Comparison of ENCODE assay signal across 1 cellular context in the genomic region with DNA sequence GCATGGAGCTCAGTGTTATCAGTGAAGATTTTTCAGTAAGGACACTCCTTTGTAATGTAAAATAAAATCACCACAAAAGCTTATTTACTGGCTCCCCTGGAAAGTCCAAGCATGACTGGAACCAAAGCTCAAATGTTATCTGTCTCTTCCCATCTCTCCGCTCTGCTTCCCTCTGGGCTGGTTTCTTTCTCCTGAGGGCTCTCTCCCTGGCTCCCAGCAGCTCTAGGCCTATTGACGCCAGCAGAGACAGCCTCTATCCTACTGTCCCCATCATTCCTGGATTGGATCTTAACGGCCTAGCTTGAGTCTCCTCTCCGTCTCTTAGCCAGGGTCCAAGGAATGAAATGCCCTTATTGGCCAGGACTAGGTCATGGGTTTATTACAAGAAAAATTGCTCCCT.
TF ChIP-seq lines count a peak whose summit lies in the region.

No MANE protein-coding gene starts in this region.

TF ChIP-seq in WTC11, 78 proteins besides CTCF, POLR2A, EP300 and RAD21 (continued from another document):
- TF ChIP-seq E2F1 (CRISPR knock-in tag; IDR thresholded peaks at IDR 0.05) (no peak), PREB (CRISPR knock-in tag; IDR thresholded peaks at IDR 0.05; ENCODE audit: borderline replicate concordance) (no peak), GTF2I (CRISPR knock-in tag; conservative IDR thresholded peaks at IDR 0.05) (no peak), E2F4 (CRISPR knock-in tag; IDR thresholded peaks at IDR 0.05; ENCODE audit: borderline replicate concordance, low read depth) (no peak), NFATC4 (CRISPR knock-in tag; IDR thresholded peaks at IDR 0.05) (no peak), NR3C1 (CRISPR knock-in tag; conservative IDR thresholded peaks at IDR 0.05; ENCODE audit: low read depth) (no peak), ZNF281 (CRISPR knock-in tag; IDR thresholded peaks at IDR 0.05) (no peak), ARID4B (CRISPR knock-in tag; IDR thresholded peaks at IDR 0.05; ENCODE audit: borderline replicate concordance) (no peak), USF2 (CRISPR knock-in tag; IDR thresholded peaks at IDR 0.05) (no peak)
- TF ChIP-seq, protein P1, sequence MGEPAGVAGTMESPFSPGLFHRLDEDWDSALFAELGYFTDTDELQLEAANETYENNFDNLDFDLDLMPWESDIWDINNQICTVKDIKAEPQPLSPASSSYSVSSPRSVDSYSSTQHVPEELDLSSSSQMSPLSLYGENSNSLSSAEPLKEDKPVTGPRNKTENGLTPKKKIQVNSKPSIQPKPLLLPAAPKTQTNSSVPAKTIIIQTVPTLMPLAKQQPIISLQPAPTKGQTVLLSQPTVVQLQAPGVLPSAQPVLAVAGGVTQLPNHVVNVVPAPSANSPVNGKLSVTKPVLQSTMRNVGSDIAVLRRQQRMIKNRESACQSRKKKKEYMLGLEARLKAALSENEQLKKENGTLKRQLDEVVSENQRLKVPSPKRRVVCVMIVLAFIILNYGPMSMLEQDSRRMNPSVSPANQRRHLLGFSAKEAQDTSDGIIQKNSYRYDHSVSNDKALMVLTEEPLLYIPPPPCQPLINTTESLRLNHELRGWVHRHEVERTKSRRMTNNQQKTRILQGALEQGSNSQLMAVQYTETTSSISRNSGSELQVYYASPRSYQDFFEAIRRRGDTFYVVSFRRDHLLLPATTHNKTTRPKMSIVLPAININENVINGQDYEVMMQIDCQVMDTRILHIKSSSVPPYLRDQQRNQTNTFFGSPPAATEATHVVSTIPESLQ (CRISPR knock-in tag; IDR thresholded peaks at IDR 0.05): no peak
- TF ChIP-seq, protein P2, sequence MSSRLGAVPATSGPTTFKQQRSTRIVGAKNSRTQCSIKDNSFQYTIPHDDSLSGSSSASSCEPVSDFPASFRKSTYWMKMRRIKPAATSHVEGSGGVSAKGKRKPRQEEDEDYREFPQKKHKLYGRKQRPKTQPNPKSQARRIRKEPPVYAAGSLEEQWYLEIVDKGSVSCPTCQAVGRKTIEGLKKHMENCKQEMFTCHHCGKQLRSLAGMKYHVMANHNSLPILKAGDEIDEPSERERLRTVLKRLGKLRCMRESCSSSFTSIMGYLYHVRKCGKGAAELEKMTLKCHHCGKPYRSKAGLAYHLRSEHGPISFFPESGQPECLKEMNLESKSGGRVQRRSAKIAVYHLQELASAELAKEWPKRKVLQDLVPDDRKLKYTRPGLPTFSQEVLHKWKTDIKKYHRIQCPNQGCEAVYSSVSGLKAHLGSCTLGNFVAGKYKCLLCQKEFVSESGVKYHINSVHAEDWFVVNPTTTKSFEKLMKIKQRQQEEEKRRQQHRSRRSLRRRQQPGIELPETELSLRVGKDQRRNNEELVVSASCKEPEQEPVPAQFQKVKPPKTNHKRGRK (CRISPR knock-in tag; IDR thresholded peaks at IDR 0.05; ENCODE audit: borderline replicate concordance): no peak
- TF ChIP-seq, protein P3, sequence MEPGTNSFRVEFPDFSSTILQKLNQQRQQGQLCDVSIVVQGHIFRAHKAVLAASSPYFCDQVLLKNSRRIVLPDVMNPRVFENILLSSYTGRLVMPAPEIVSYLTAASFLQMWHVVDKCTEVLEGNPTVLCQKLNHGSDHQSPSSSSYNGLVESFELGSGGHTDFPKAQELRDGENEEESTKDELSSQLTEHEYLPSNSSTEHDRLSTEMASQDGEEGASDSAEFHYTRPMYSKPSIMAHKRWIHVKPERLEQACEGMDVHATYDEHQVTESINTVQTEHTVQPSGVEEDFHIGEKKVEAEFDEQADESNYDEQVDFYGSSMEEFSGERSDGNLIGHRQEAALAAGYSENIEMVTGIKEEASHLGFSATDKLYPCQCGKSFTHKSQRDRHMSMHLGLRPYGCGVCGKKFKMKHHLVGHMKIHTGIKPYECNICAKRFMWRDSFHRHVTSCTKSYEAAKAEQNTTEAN (CRISPR knock-in tag; IDR thresholded peaks at IDR 0.05): no peak
